ENCODE assay signal across 11 cellular contexts in the genomic region with DNA sequence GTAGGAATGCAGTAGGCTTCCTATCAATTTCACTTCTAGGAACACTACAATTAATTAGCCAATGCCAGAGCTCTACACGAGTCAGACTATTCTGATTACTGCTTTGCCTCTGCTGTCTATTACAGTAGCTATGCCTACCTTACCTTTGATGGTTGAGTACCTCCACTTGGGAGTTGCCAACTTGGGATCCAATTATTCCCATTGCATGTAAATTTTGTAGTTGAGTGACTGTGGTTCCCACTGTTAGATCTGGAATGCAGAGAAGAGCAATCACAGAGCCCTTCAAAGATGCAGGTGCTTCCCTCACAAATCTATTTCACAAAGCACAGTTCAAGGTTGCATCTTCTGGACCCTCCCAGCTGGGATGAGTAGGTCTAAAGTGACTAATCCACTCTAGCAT.
"Had no signal": no experiment of that assay in that cellular context is flagged by ENCODE, and none has a peak within 500 bp of the region (broad histone marks: within the 10 kb centered on the region; RNA-seq: fewer than 3 reads in every experiment).

No MANE protein-coding gene starts in this region.

- H3K4me2 ChIP-seq: GM23338 had no signal

- DNase-seq: GM23248, GOT3, H7, H9, HCEC 1CT, HFFc6 had no signal

- H3K27ac ChIP-seq: GM23248 had no signal

- ATAC-seq: GM23338, HCT116 had no signal

- H3K9ac ChIP-seq: GM23248 had no signal

- H3K36me3 ChIP-seq: HAP-1 had no signal

- H3K4me1 ChIP-seq: HAP-1 had no signal

- H3K4me3 ChIP-seq: GM23248, GM23338, HAP-1 had no signal

- FAIRE-seq: H1, H54 had no signal

- H2AFZ ChIP-seq: GM23248, GM23338 had no signal
